Comparison of ENCODE assay signal across 22 cellular contexts in the genomic region with DNA sequence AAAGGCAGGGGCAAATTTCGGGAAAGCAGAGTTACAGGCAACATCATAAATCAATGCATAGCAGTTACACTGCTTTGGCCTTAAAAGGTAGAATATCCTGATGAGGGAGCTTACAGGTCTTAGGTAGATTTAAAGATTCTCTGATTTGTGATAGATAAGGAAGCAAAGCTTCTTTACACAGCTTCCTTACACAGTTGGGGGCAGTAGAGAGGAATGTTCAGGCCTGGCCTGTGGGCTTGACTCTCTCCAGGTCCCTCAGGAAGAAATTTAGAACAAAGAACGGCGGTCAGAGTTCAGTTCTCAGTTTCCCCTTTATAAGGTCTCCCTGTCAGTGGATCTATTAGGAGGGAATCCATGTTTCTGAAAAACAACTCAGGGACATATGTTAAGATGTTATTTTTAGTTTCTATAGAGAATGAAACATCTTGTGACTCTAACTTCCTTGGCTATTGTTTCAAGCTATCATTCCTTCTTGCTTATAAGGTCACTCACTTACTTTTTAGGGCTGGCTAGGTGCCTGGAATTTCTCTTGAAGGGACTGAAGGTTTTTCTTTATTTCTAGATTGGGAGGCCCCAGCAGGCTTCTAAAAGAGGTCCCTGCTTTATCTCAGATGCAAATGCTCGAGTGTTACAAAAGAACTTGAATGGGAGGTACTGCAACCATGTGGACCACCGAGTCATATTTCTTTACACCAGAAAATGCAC. TPM values are rescaled to one million over a fixed set of nuclear protein-coding genes. Genes with fewer than 3 reads are reported as not detected.
DNase-seq lines count a peak whose midpoint lies in the region; ATAC-seq and TF ChIP-seq lines count a peak whose summit lies in the region.
"Had no signal": no experiment of that assay in that cellular context is flagged by ENCODE, and none has a peak within 500 bp of the region (broad histone marks: within the 10 kb centered on the region; RNA-seq: fewer than 3 reads in every experiment).

No MANE protein-coding gene starts in this region.

- H2AK5ac ChIP-seq in mesendoderm (ENCODE audit: low read length), result no peak overlapping the region

- peaks cover 19% of the 10 kb centered on the region for H3K9me3 Mint-ChIP-seq in endodermal cell
- peaks cover 6 to 8% of the 10 kb centered on the region in 2 donors for H3K9me3 Mint-ChIP-seq in activated naive CD4-positive, alpha-beta T cell treated with anti-CD3 and anti-CD28 coated beads, Interleukin-2, amount 50 U/mL, for 72 hours
- H3K9me3 Mint-ChIP-seq in stimulated activated naive B cell treated with anti-CD40 and anti-IgM and Interleukin-4, amounts not matched to agents 10 μg/mL and 1 μg/mL and 100 μg/mL, for 72 hours, result peaks cover 6 to 8% of the 10 kb centered on the region in 2 donors

- H3K36me3 Mint-ChIP-seq in endodermal cell (ENCODE audit: low read depth), result no peaks in the 10 kb centered on the region
- peaks cover 8 to 9% of the 10 kb centered on the region in 2 donors for H3K36me3 Mint-ChIP-seq in activated naive CD4-positive, alpha-beta T cell treated with anti-CD3 and anti-CD28 coated beads, Interleukin-2, amount 50 U/mL, for 72 hours
- peaks cover 3 to 6% of the 10 kb centered on the region in 2 donors for H3K36me3 Mint-ChIP-seq in stimulated activated naive B cell treated with anti-CD40 and anti-IgM and Interleukin-4, amounts not matched to agents 10 μg/mL and 1 μg/mL and 100 μg/mL, for 72 hours

- H3K18ac ChIP-seq in mesendoderm (ENCODE audit: low read length), result no peak overlapping the region

- H3K9me3 ChIP-seq in OCI-LY7 (ENCODE audit: low read length) (peaks cover 9% of the 10 kb centered on the region; the same call in 1 of the 2 replicates), endodermal cell (ENCODE audit: control insufficient read depth, low read length) (peaks cover 28% of the 10 kb centered on the region), breast epithelium (peaks cover 0 to 1% of the 10 kb centered on the region in 2 donors)

- H3K4me2 ChIP-seq in OCI-LY7 (ENCODE audit: low read length) (no peak overlapping the region), mesendoderm (ENCODE audit: low read length) (no peak overlapping the region)
- H3K4me2 ChIP-seq: GM23338 had no signal

- peak; percentile 63 for TF ChIP-seq CTCF in OCI-LY7 (conservative IDR thresholded peaks at IDR 0.05; ENCODE audit: low read length)
- peak; percentile 54 for TF ChIP-seq CTCF in endodermal cell (conservative IDR thresholded peaks at IDR 0.05)
- no peak for TF ChIP-seq CTCF in breast epithelium (IDR thresholded peaks at IDR 0.05)

- H3K27me3 ChIP-seq in endodermal cell (ENCODE audit: control insufficient read depth, insufficient read depth, low read length, poor library complexity, severe bottlenecking), result no peaks in the 10 kb centered on the region
- no peaks in the 10 kb centered on the region for H3K27me3 ChIP-seq in mesendoderm (ENCODE audit: insufficient read depth, low read length, poor library complexity)
- no peaks in the 10 kb centered on the region for H3K27me3 ChIP-seq in breast epithelium

- H4K20me1 ChIP-seq in OCI-LY7 (ENCODE audit: insufficient read depth, low read length), result no peaks in the 10 kb centered on the region

- H3K4me1 ChIP-seq in OCI-LY7 (ENCODE audit: insufficient read depth, low read length, poor library complexity, severe bottlenecking), result peaks cover 24% of the 10 kb centered on the region
- peaks cover 14% of the 10 kb centered on the region for H3K4me1 ChIP-seq in endodermal cell (ENCODE audit: control insufficient read depth, insufficient read depth, low read length)
- peaks cover 3% of the 10 kb centered on the region for H3K4me1 ChIP-seq in mesendoderm (ENCODE audit: control insufficient read depth, low read depth, low read length)
- no peaks in the 10 kb centered on the region for H3K4me1 ChIP-seq in breast epithelium

- ATAC-seq in activated naive CD4-positive, alpha-beta T cell treated with anti-CD3 and anti-CD28 coated beads, Interleukin-2, amount 50 U/mL, for 72 hours, result no peak
- no peak for ATAC-seq in stimulated activated naive B cell treated with anti-CD40 and anti-IgM and Interleukin-4, amounts not matched to agents 10 μg/mL and 1 μg/mL and 100 μg/mL, for 72 hours (replicated peaks)
- ATAC-seq: GM23338 had no signal

- peaks cover 49% of the 10 kb centered on the region for H3K4me1 Mint-ChIP-seq in endodermal cell
- H3K4me1 Mint-ChIP-seq in stimulated activated naive B cell treated with anti-CD40 and anti-IgM and Interleukin-4, amounts not matched to agents 10 μg/mL and 1 μg/mL and 100 μg/mL, for 72 hours, result peaks cover 2% of the 10 kb centered on the region in 2 donors

- H4K8ac ChIP-seq in mesendoderm (ENCODE audit: low read depth, low read length), result no peak overlapping the region

- H3K9ac ChIP-seq in endodermal cell (ENCODE audit: extremely low read depth, low read length, poor library complexity, severe bottlenecking), result no peak overlapping the region
- no peak overlapping the region for H3K9ac ChIP-seq in mesendoderm (ENCODE audit: low read length)

- no peak overlapping the region for H2BK5ac ChIP-seq in mesendoderm (ENCODE audit: low read length)

- H3K79me2 ChIP-seq in OCI-LY7 (ENCODE audit: insufficient read depth, low read depth, low read length), result no peaks in the 10 kb centered on the region
- no peaks in the 10 kb centered on the region for H3K79me2 ChIP-seq in mesendoderm (ENCODE audit: control insufficient read depth, insufficient read depth, low read length)

- H3K27me3 Mint-ChIP-seq in endodermal cell (ENCODE audit: insufficient read depth), result peaks cover 14% of the 10 kb centered on the region
- H3K27me3 Mint-ChIP-seq in stimulated activated naive B cell treated with anti-CD40 and anti-IgM and Interleukin-4, amounts not matched to agents 10 μg/mL and 1 μg/mL and 100 μg/mL, for 72 hours, result no peaks in the 10 kb centered on the region

- DNase-seq in ELF-1 (ENCODE audit: low read depth, low spot score) (peak; percentile 44), OCI-LY7 (ENCODE audit: low spot score) (no peak), endodermal cell (peak; percentile 60), mesendoderm (peak; percentile 60), breast epithelium (ENCODE audit: low spot score in 2 of 2) (no peak)
- DNase-seq in activated naive CD4-positive, alpha-beta T cell treated with anti-CD3 and anti-CD28 coated beads, Interleukin-2, amount 50 U/mL, for 72 hours (ENCODE audit: low spot score in 2 of 2), result no peak
- DNase-seq in activated CD4-positive, alpha-beta T cell treated with anti-CD3 and anti-CD28 coated beads, Interleukin-2, amount 50 U/mL, for 48 hours, result no peak
- no peak for DNase-seq in stimulated activated naive B cell treated with anti-CD40 and anti-IgM and Interleukin-4, amounts not matched to agents 10 μg/mL and 1 μg/mL and 100 μg/mL, for 72 hours
- DNase-seq: AML-193; C1 segment of cervical spinal cord; Calu3; CD8-positive, alpha-beta memory T cell; GF-D8; KG1; NCI-H1417; NCI-H1694 treated with DMSO at 0.1 percent for 48 hours; NCI-H2081 treated with DMSO at 0.1 percent for 48 hours; NCI-H446 treated with DMSO at 0.1 percent for 48 hours; SHP77 treated with DMSO at 0.1 percent for 48 hours had no signal

- no peak overlapping the region for H3K4me3 ChIP-seq in OCI-LY7 (ENCODE audit: low read depth, low read length, poor library complexity, severe bottlenecking)
- H3K4me3 ChIP-seq in endodermal cell (ENCODE audit: low read length), result no peak overlapping the region
- no peak overlapping the region for H3K4me3 ChIP-seq in mesendoderm (ENCODE audit: low read length)
- no peak overlapping the region for H3K4me3 ChIP-seq in breast epithelium
- H3K4me3 ChIP-seq: GM23338, SK-N-MC had no signal

- H3K23ac ChIP-seq in mesendoderm (ENCODE audit: low read length), result no peak overlapping the region

- TF ChIP-seq POLR2A in breast epithelium (IDR thresholded peaks at IDR 0.05), result no peak

- H3K36me3 ChIP-seq in OCI-LY7 (ENCODE audit: insufficient read depth, low read length), result no peaks in the 10 kb centered on the region
- no peaks in the 10 kb centered on the region for H3K36me3 ChIP-seq in endodermal cell (ENCODE audit: control insufficient read depth, insufficient read depth, low read length)
- no peaks in the 10 kb centered on the region for H3K36me3 ChIP-seq in mesendoderm (ENCODE audit: control insufficient read depth, insufficient read depth, low read length)
- H3K36me3 ChIP-seq in breast epithelium, result no peaks in the 10 kb centered on the region

- 74 to 94% methylated on average over 2 to 5 of the region's 5 CpGs for WGBS in endodermal cell (ENCODE audit: insufficient coverage in 1 of 2, insufficient read length in 1 of 2), 2 experiments
- WGBS in mesendoderm (ENCODE audit: extremely low coverage, insufficient coverage, low lambda C conversion rate), result no CpG with 5 or more reads among the region's 5 CpGs

- H3K4ac ChIP-seq in mesendoderm (ENCODE audit: low read depth, low read length), result no peak overlapping the region

- POLR2A ChIA-PET in OCI-LY7 (lab: Charles Lee), result no interaction called here

- CTCF ChIA-PET in OCI-LY7 (lab: Charles Lee; ENCODE audit: unreplicated experiment), result no interaction called here

- H2AFZ ChIP-seq in OCI-LY7 (ENCODE audit: low read length), result no peak overlapping the region
- H2AFZ ChIP-seq: GM23338 had no signal

- no peak overlapping the region for H2BK120ac ChIP-seq in mesendoderm (ENCODE audit: low read depth, low read length)

- no peak overlapping the region for H4K5ac ChIP-seq in mesendoderm (ENCODE audit: low read length)

- H2BK15ac ChIP-seq in mesendoderm (replicated peaks; ENCODE audit: low read depth), result no peak overlapping the region

- no peak overlapping the region for H3K56ac ChIP-seq in mesendoderm (ENCODE audit: low read length)

- intact Hi-C loops in OCI-LY7 (cut with micrococcal nuclease; ENCODE audit: unreplicated experiment), result no loop called here
- intact Hi-C loops in breast epithelium (cut with DNase I; ENCODE audit: low total_unique reads), result no loop called here

- H3K4me3 Mint-ChIP-seq in endodermal cell, result no peak overlapping the region
- no peak overlapping the region for H3K4me3 Mint-ChIP-seq in stimulated activated naive B cell treated with anti-CD40 and anti-IgM and Interleukin-4, amounts not matched to agents 10 μg/mL and 1 μg/mL and 100 μg/mL, for 72 hours
- H3K4me3 Mint-ChIP-seq: CD8-positive, alpha-beta memory T cell; GM23338 had no signal

- peak overlapping the region; percentile 64 for H3K27ac Mint-ChIP-seq in endodermal cell
- no peak overlapping the region for H3K27ac Mint-ChIP-seq in activated naive CD4-positive, alpha-beta T cell treated with anti-CD3 and anti-CD28 coated beads, Interleukin-2, amount 50 U/mL, for 72 hours
- no peak overlapping the region for H3K27ac Mint-ChIP-seq in stimulated activated naive B cell treated with anti-CD40 and anti-IgM and Interleukin-4, amounts not matched to agents 10 μg/mL and 1 μg/mL and 100 μg/mL, for 72 hours
- H3K27ac Mint-ChIP-seq: GM23338 had no signal

- no peaks in the 10 kb centered on the region for H3K9me2 ChIP-seq in OCI-LY7 (ENCODE audit: insufficient read depth, low read length)

- BruUV-seq in OCI-LY7 (replicated peaks; lab: Mats Ljungman, UMichigan), result no TSS peak

- no peaks in the 10 kb centered on the region for H3K79me1 ChIP-seq in mesendoderm (ENCODE audit: low read length)

- no peak overlapping the region for H3K27ac ChIP-seq in OCI-LY7 (ENCODE audit: low read depth, low read length, poor library complexity, severe bottlenecking)
- H3K27ac ChIP-seq in endodermal cell (ENCODE audit: low read depth, low read length), result no peak overlapping the region
- no peak overlapping the region for H3K27ac ChIP-seq in mesendoderm (ENCODE audit: low read depth, low read length)
- no peak overlapping the region for H3K27ac ChIP-seq in breast epithelium
- H3K27ac ChIP-seq: RWPE1, SK-N-MC had no signal

RNA-seq across cellular contexts. Expression of gene HLA-B, which starts 11.8 kb away (rescaled TPM):
- total RNA-seq in OCI-LY7 (2014; rRNA removed; shearing (Covaris generic)), result 223 and 258 TPM in 2 replicates
- 238 and 309 TPM in 2 replicates for total RNA-seq in OCI-LY7 (2022)
- total RNA-seq in endodermal cell, result 1,000 to 10,000 TPM in 1 of 2 donors, 100 to 1,000 TPM in 1; 194 to 1,067 TPM
- 75.8 TPM for polyA plus RNA-seq in endodermal cell (2013, experiment 1 of 2)
- polyA plus RNA-seq in endodermal cell (2013, experiment 2 of 2), result 63.2 TPM
- polyA plus RNA-seq in mesendoderm (2013, experiment 1 of 2), result 28.6 TPM
- 28.5 TPM for polyA plus RNA-seq in mesendoderm (2013, experiment 2 of 2)
- total RNA-seq in activated naive CD4-positive, alpha-beta T cell treated with anti-CD3 and anti-CD28 coated beads, Interleukin-2, amount 50 U/mL, for 72 hours, result 1,000 to 10,000 TPM; 2,668 to 4,981 TPM
- total RNA-seq in breast epithelium, result 100 to 1,000 TPM; 532 to 813 (median 727) TPM

RNA-seq across cellular contexts. Expression of gene MICA, which starts 58.2 kb away (rescaled TPM):
- 11.9 and 15.3 TPM in 2 replicates for total RNA-seq in OCI-LY7 (2014; rRNA removed; shearing (Covaris generic))
- total RNA-seq in OCI-LY7 (2022) (8.3 and 9.9 TPM in 2 replicates), endodermal cell (10 to 100 TPM; 12.5 to 13.7 TPM), breast epithelium (10 to 100 TPM; 14.9 to 28.1 (median 23.6) TPM)
- polyA plus RNA-seq in endodermal cell (2013, experiment 1 of 2), result 19.4 TPM
- 20.5 TPM for polyA plus RNA-seq in endodermal cell (2013, experiment 2 of 2)
- 9.6 TPM for polyA plus RNA-seq in mesendoderm (2013, experiment 1 of 2)
- polyA plus RNA-seq in mesendoderm (2013, experiment 2 of 2), result 10.0 TPM
- total RNA-seq in activated naive CD4-positive, alpha-beta T cell treated with anti-CD3 and anti-CD28 coated beads, Interleukin-2, amount 50 U/mL, for 72 hours, result 10 to 100 TPM; 11.0 to 24.2 TPM

Comparison
In these comparisons a context has a peak if more than half of its experiments do, and no peak if none do; other contexts are left out.
1. DNase-seq: peak in ELF-1 (single experiment), endodermal cell (single experiment) and mesendoderm (single experiment); none in OCI-LY7 (single experiment), activated naive CD4-positive, alpha-beta T cell treated with anti-CD3 and anti-CD28 coated beads, Interleukin-2, amount 50 U/mL, for 72 hours (0 of 2), breast epithelium (0 of 2), activated CD4-positive, alpha-beta T cell treated with anti-CD3 and anti-CD28 coated beads, Interleukin-2, amount 50 U/mL, for 48 hours (0 of 2) and stimulated activated naive B cell treated with anti-CD40 and anti-IgM and Interleukin-4, amounts not matched to agents 10 μg/mL and 1 μg/mL and 100 μg/mL, for 72 hours (single experiment).
2. CTCF ChIP-seq: peak in OCI-LY7 (single experiment) and endodermal cell (single experiment); none in breast epithelium (0 of 3).